Comparison of ENCODE assay signal across 22 cellular contexts in the genomic region with DNA sequence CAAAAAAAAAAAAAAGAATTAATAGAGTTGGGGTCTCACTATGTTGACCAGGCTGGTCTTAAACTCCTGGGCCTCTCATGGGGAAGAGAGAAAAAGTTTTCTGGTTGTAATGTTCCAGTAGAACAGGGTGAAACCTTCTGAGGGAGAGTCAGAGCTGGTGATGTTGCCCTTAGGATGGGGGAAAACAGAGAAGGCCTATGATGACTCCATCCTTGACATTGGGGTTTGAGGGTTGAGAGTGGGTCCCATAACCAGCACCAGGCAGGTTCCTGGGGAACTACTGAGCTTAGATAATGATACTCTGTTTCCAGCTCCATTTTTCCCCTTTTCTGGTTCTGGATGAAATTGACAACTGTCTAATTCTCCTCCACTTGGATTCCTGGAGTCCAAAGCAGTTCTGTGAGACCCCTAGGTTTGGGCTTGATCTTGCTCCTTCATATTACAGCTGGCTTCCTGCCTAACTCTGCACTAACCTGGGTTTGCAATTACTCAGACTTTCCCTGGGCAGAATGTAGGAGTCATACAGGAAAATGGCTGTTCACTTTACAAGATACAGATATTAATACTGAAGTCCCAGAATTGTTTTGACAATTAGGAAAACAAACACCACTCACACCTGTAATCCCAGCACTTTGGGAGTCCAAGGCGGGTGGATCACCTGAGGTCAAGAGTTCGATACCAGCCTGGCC.
"Had no signal": no experiment of that assay in that cellular context is flagged by ENCODE, and none has a peak within 500 bp of the region (broad histone marks: within the 10 kb centered on the region; RNA-seq: fewer than 3 reads in every experiment).

No MANE protein-coding gene starts in this region.

- ATAC-seq: activated naive CD8-positive, alpha-beta T cell treated with anti-CD3 and anti-CD28 coated beads, Interleukin-2, amount 50 U/mL, for 24 hours; activated T-cell treated with anti-CD3 and anti-CD28 coated beads, Interleukin-2, amount 50 U/mL, for 4 hours; foreskin keratinocyte; left lung had no signal

- H3K36me3 ChIP-seq: breast epithelium, left lung, stomach, upper lobe of left lung had no signal

- H3K4me2 ChIP-seq: hepatocyte had no signal

- DNase-seq: activated CD4-positive, alpha-beta T cell treated with anti-CD3 and anti-CD28 coated beads, Interleukin-2, amount 10 ng/mL, durations not matched to agents 7 days and 5 days; activated CD8-positive, alpha-beta memory T cell treated with anti-CD3 and anti-CD28 coated beads, Interleukin-2, amount 50 U/mL, for 4 hours; activated effector memory CD4-positive, alpha-beta T cell treated with Interleukin-2 at 50 U/mL for 16 hours; activated naive CD4-positive, alpha-beta T cell treated with anti-CD3 and anti-CD28 coated beads, Interleukin-2, amount 10 ng/mL, durations not matched to agents 7 days and 5 days; activated naive CD8-positive, alpha-beta T cell treated with anti-CD3 and anti-CD28 coated beads, Interleukin-2, amount 50 U/mL, for 24 hours; activated T-cell treated with anti-CD3 and anti-CD28 coated beads, Interleukin-2, amount 50 U/mL, for 4 hours; aorta; cerebellar nuclear complex; effector memory CD4-positive, alpha-beta T cell; islet precursor cell; left lung; midbrain; nucleus accumbens; posterior cingulate gyrus; retina; stomach; T1000; testis; upper lobe of left lung had no signal

- H3K9me3 ChIP-seq: breast epithelium, left lung, stomach, testis, upper lobe of left lung had no signal

- H2AFZ ChIP-seq: hepatocyte had no signal

- H3K4me1 ChIP-seq: breast epithelium, foreskin keratinocyte, left lung, stomach, testis, upper lobe of left lung had no signal

- H3K27ac ChIP-seq: breast epithelium, foreskin keratinocyte, hepatocyte, left lung, stomach, testis, upper lobe of left lung had no signal

- H3K4me3 ChIP-seq: breast epithelium, hepatocyte, left lung, stomach, testis, upper lobe of left lung had no signal

- H3K79me2 ChIP-seq: hepatocyte had no signal

- H3K27me3 ChIP-seq: breast epithelium, foreskin keratinocyte, hepatocyte, testis, upper lobe of left lung had no signal
